ENCODE assay signal across 8 cellular contexts in the genomic region with DNA sequence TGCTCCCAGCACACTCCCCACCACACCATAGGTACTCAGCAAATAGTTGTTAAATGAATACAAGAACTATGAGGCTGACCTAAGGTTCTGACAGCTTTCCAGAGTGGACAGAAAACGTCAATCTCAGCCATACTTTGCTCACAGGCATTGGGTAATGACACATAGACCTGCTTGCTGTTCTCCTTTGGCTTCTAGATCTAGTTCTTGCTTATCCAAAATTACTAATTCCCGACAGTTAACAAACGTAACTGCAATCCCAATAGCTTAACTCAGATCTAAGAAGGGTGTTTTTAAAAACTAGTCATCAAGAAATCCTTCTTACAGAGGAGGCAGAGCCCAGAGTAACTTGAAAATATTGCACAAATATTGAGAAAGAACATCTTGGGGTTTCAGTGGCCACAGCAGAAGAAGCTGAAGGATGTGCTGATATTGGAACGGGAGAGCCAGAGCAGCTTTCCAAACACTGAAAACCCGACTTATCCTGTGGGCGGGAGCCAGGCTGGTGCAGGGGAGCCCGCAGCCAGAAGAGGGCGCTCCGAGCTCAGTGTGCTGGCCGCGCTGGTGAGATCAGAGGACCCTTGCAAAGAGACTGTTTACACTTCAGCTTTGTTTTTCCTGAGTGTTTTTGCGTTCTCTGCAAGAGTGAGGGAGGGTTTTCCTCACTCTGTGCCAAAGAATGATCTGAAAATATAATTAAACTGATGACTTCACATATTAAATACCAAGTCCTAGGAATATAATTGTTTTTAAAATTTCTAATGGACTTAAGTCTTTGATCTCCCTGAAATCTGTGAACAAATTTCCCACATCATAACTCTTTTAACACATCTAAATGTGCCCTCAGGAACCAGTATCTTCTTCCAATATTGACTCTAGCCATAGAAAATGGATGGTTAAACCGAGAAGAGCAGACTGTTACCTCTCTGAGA. TPM values are rescaled to one million over a fixed set of nuclear protein-coding genes. Genes with fewer than 3 reads are reported as not detected.
DNase-seq lines count a peak whose midpoint lies in the region; ATAC-seq and TF ChIP-seq lines count a peak whose summit lies in the region.

No MANE protein-coding gene starts in this region.

- H3K36me3 Mint-ChIP-seq in chondrocyte (ENCODE audit: low read depth): peaks cover 1% of the 10 kb centered on the region

- peak; percentile 98 for TF ChIP-seq CTCF in GM10266 (IDR thresholded peaks at IDR 0.05; ENCODE audit: control insufficient read depth, insufficient read depth, low read depth, missing control alignments)
- TF ChIP-seq CTCF in chondrocyte (IDR thresholded peaks at IDR 0.05): peak; percentile 99

- ATAC-seq in HG03025 (IDR thresholded peaks at IDR 0.05; ENCODE audit: low FRiP score, unreplicated experiment): peak; percentile 61
- ATAC-seq in GM21423 (IDR thresholded peaks at IDR 0.05; ENCODE audit: unreplicated experiment): no peak

- H3K9me3 Mint-ChIP-seq in chondrocyte (ENCODE audit: low read depth): no peaks in the 10 kb centered on the region

- DNase-seq in GM10266 (ENCODE audit: extremely low spot score): peak; percentile 74
- peak; percentile 50 for DNase-seq in NCI-H345 treated with DMSO at 0.1 percent for 48 hours (lab: John Stamatoyannopoulos, UW; ENCODE audit: unreplicated experiment)
- peak; percentile 82 for DNase-seq in activated CD4-positive, alpha-beta T cell treated with anti-CD3 and anti-CD28 coated beads for 48 hours
- no peak for DNase-seq in chondrocyte (ENCODE audit: low spot score)
- DNase-seq in left kidney (ENCODE audit: low read depth, low spot score): peak; percentile 90
- DNase-seq in stimulated activated CD4-positive, alpha-beta T cell treated with anti-CD3 and anti-CD28 coated beads, Interleukin-4, amount 100 ng/mL, for 48 hours (ENCODE audit: low read depth in 2 of 2): peak; percentile 64 to 71

- no peaks in the 10 kb centered on the region for H3K27me3 Mint-ChIP-seq in chondrocyte (ENCODE audit: low read depth)

- no peak overlapping the region for H3K27ac Mint-ChIP-seq in chondrocyte (ENCODE audit: unreplicated experiment)

- H3K4me3 Mint-ChIP-seq in chondrocyte (ENCODE audit: unreplicated experiment): no peak overlapping the region

- peaks cover 30% of the 10 kb centered on the region for H3K4me1 Mint-ChIP-seq in chondrocyte (ENCODE audit: low read depth)

RNA-seq across cellular contexts. Expression of a gene that starts 30.3 kb away (rescaled TPM):
- 2.9 to 7.9 TPM (median 6.9 TPM) in 3 replicates for total RNA-seq in chondrocyte
